In the genomic region with DNA sequence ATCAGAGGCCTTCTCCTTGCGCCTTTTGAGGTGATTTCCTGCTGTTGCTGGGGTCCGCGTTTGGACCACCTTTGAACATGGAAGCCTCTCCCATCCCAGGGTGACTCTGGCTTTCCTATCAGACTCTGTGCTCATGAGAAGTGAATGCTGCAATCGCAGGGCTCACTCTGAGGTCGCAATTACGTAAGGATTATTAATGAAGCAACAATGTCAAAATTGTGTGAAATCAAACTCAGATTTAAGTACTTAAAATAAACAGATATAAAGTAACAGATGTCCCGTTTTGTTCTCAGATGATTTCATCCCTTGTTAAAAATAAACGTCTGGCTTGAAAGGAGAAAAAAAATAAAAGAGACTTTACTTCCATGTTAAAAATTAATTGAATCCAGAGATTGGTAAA, we compare ENCODE assay signal across 13 cellular contexts.
DNase-seq lines count a peak whose midpoint lies in the region; TF ChIP-seq lines count a peak whose summit lies in the region.
"Had no signal": no experiment of that assay in that cellular context is flagged by ENCODE, and none has a peak within 500 bp of the region (broad histone marks: within the 10 kb centered on the region; RNA-seq: fewer than 3 reads in every experiment).

No MANE protein-coding gene starts in this region.

- H3K4me3 ChIP-seq in AG04450 (ENCODE audit: low read depth, low read length) (no peak overlapping the region), fibroblast of pulmonary artery (replicated peaks; ENCODE audit: low read depth, low read length) (no peak overlapping the region)
- H3K4me3 ChIP-seq: GM12878 had no signal

- peak overlapping the region; percentile 39 for H3K27ac ChIP-seq in AG04450 (ENCODE audit: low read depth, low read length)
- H3K27ac ChIP-seq in caudate nucleus (ENCODE audit: low read depth, low read length): no peak overlapping the region

- H3K9me3 ChIP-seq in AG04450 (ENCODE audit: control insufficient read depth, insufficient read depth, low read length): peaks cover 19% of the 10 kb centered on the region
- H3K9me3 ChIP-seq: BE2C had no signal

- DNase-seq in AG04450 (ENCODE audit: low read depth, low spot score) (peak; percentile 86), LHCN-M2 (ENCODE audit: low read depth) (peak; percentile 86), fibroblast of pulmonary artery (ENCODE audit: low read depth) (peak; percentile 86), myocyte (ENCODE audit: low read depth) (peak; percentile 60), NCI-H1092 (lab: John Stamatoyannopoulos, UW) (no peak), SK-N-DZ (ENCODE audit: low spot score) (no peak), caudate nucleus (lab: John Stamatoyannopoulos, UW) (no peak), NCI-H446 treated with DMSO at 0.1 percent for 48 hours (lab: John Stamatoyannopoulos, UW) (no peak)
- DNase-seq: BE2C; NCI-H1436 treated with DMSO at 0.1 percent for 48 hours; stimulated activated CD4-positive, alpha-beta T cell treated with anti-CD3 and anti-CD28 coated beads, Interleukin-1b, Interleukin-23, amount 100 ng/mL, for 48 hours; trophoblast cell had no signal

- TF ChIP-seq CTCF in AG04450 (IDR thresholded peaks at IDR 0.05; ENCODE audit: low read depth, low read length): no peak
- no peak for TF ChIP-seq CTCF in fibroblast of pulmonary artery (IDR thresholded peaks at IDR 0.05; ENCODE audit: low read length, missing control alignments)

- POLR2A ChIA-PET in AG04450 (lab: Yijun Ruan, JAX): no interaction called here

- H3K27me3 ChIP-seq in AG04450 (ENCODE audit: control insufficient read depth, insufficient read depth, low read length): peaks cover 3% of the 10 kb centered on the region
- H3K27me3 ChIP-seq: BE2C had no signal

- CTCF ChIA-PET in AG04450 (lab: Charles Lee): no interaction called here

Comparison
In these comparisons a context has a peak if more than half of its experiments do, and no peak if none do; other contexts are left out.
1. DNase-seq: peak in AG04450 (single experiment), LHCN-M2 (single experiment), fibroblast of pulmonary artery (single experiment) and myocyte (single experiment); none in NCI-H1092 (single experiment), SK-N-DZ (single experiment), caudate nucleus (0 of 61) and NCI-H446 treated with DMSO at 0.1 percent for 48 hours (single experiment).